In the genomic region with DNA sequence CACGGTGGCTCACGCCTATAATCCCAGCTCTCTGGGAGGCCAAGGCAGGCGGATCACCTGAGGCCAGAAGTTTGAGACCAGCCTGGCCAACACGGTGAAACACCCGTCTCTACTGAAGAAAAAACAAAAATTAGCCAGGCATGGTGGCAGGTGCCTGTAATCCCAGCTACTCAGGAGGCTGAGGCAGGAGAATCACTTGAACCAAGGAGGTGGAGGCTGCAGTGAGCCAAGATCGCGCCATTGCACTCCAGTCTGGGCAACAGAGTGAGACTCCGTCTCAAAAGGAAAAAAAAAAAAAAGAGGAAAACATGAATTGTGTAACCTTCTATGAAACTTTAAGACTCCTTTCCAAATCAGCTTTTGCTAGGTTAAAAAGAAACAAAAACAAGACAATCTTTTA, we compare ENCODE assay signal across 7 cellular contexts. TPM values are rescaled to one million over a fixed set of nuclear protein-coding genes. Genes with fewer than 3 reads are reported as not detected.
DNase-seq lines count a peak whose midpoint lies in the region; ATAC-seq and TF ChIP-seq lines count a peak whose summit lies in the region.
"Not testable (repeated sequence)": the region's sequence is repeated elsewhere in the genome, so short reads cannot be mapped to it uniquely, and the experiment has no call there.

No MANE protein-coding gene starts in this region.

- H3K9me3 Mint-ChIP-seq in GM23338; activated T-cell treated with anti-CD3 and anti-CD28 coated beads, Interleukin-2, amount 50 U/mL, for 72 hours; mesothelial cell of epicardium; osteocyte (ENCODE audit: unreplicated experiment): not testable (repeated sequence)

- H3K9me3 ChIP-seq in PC-9 (ENCODE audit: insufficient read depth, low read depth); subcutaneous abdominal adipose tissue (ENCODE audit: control insufficient read depth in 5 of 5, low read length in 5 of 5): not testable (repeated sequence)

- intact Hi-C loops in PC-9 (cut with micrococcal nuclease; ENCODE audit: unreplicated experiment), result not testable (repeated sequence)

- H3F3A ChIP-seq in GM23338 (replicated peaks; ENCODE audit: low read depth), result not testable (repeated sequence)
- peaks cover 92% of the 10 kb centered on the region for H3F3A ChIP-seq in PC-9 (ENCODE audit: insufficient read depth, low read depth)

- H3K4me3 ChIP-seq in GM23338; PC-9; subcutaneous abdominal adipose tissue (ENCODE audit: low read depth in 1 of 5, low read length in 5 of 5): not testable (repeated sequence)

- not testable (repeated sequence) for H3K9me2 ChIP-seq in GM23338 (ENCODE audit: insufficient read depth); PC-9 (ENCODE audit: insufficient read depth)

- CTCF ChIA-PET in PC-9 (lab: Charles Lee), result not testable (repeated sequence)

- not testable (repeated sequence) for H3K4me3 Mint-ChIP-seq in GM23338; activated T-cell treated with anti-CD3 and anti-CD28 coated beads, Interleukin-2, amount 50 U/mL, for 72 hours; mesothelial cell of epicardium; osteocyte (ENCODE audit: unreplicated experiment)

- peaks cover 41% of the 10 kb centered on the region for H3K4me1 ChIP-seq in GM23338 (ENCODE audit: insufficient read depth)
- peaks cover 26% of the 10 kb centered on the region for H3K4me1 ChIP-seq in PC-9 (replicated peaks; ENCODE audit: insufficient read depth)
- H3K4me1 ChIP-seq in subcutaneous abdominal adipose tissue (ENCODE audit: control insufficient read depth in 5 of 5, insufficient read depth in 5 of 5, low read length in 5 of 5), result peaks cover 0 to 73% (median 60%) of the 10 kb centered on the region in 5 donors

- not testable (repeated sequence) for H3K36me3 ChIP-seq in GM23338 (ENCODE audit: insufficient read depth); subcutaneous abdominal adipose tissue (ENCODE audit: control insufficient read depth in 5 of 5, insufficient read depth in 5 of 5, low read length in 5 of 5)
- H3K36me3 ChIP-seq in PC-9 (ENCODE audit: low read depth), result peaks cover 17% of the 10 kb centered on the region; the same call in 1 of the 2 replicates

- H3K27ac Mint-ChIP-seq in GM23338, result not testable (repeated sequence)
- H3K27ac Mint-ChIP-seq in activated T-cell treated with anti-CD3 and anti-CD28 coated beads, Interleukin-2, amount 50 U/mL, for 72 hours, result peak overlapping the region; percentile 88
- H3K27ac Mint-ChIP-seq in mesothelial cell of epicardium (peak overlapping the region; percentile 67), osteocyte (ENCODE audit: unreplicated experiment) (peak overlapping the region; percentile 31)

- H4K20me1 ChIP-seq in GM23338 (replicated peaks; ENCODE audit: insufficient read depth) (peaks cover 97% of the 10 kb centered on the region), PC-9 (ENCODE audit: insufficient read depth) (peaks cover 100% of the 10 kb centered on the region)

- POLR2A ChIA-PET in PC-9 (lab: Charles Lee; ENCODE audit: unreplicated experiment), result not testable (repeated sequence)

- not testable (repeated sequence) for DNase-seq in GM23338 (ENCODE audit: low spot score); PC-9; activated T-cell treated with anti-CD3 and anti-CD28 coated beads, Interleukin-2, amount 50 U/mL, for 72 hours; epithelial cell of prostate (ENCODE audit: low read depth, low spot score); mesothelial cell of epicardium (ENCODE audit: low spot score in 2 of 2, unreplicated experiment in 2 of 2); osteocyte (ENCODE audit: extremely low spot score, unreplicated experiment)

- H2AFZ ChIP-seq in GM23338, PC-9: not testable (repeated sequence)

- H3K27me3 ChIP-seq in GM23338 (ENCODE audit: insufficient read depth); PC-9 (ENCODE audit: insufficient read depth, low read depth); subcutaneous abdominal adipose tissue (ENCODE audit: control insufficient read depth in 5 of 5, insufficient read depth in 4 of 5, low read length in 5 of 5): not testable (repeated sequence)

- H3K4me1 Mint-ChIP-seq in GM23338 (peaks cover 29% of the 10 kb centered on the region), mesothelial cell of epicardium (peaks cover 32% of the 10 kb centered on the region), osteocyte (ENCODE audit: unreplicated experiment) (peaks cover 47% of the 10 kb centered on the region)
- peaks cover 70% of the 10 kb centered on the region for H3K4me1 Mint-ChIP-seq in activated T-cell treated with anti-CD3 and anti-CD28 coated beads, Interleukin-2, amount 50 U/mL, for 72 hours (ENCODE audit: low read depth)

- not testable (repeated sequence) for H3K9ac ChIP-seq in subcutaneous abdominal adipose tissue (ENCODE audit: low read length in 5 of 5)

- not testable (repeated sequence) for H3K27me3 Mint-ChIP-seq in GM23338 (ENCODE audit: insufficient read depth, low read depth, poor library complexity); activated T-cell treated with anti-CD3 and anti-CD28 coated beads, Interleukin-2, amount 50 U/mL, for 72 hours (ENCODE audit: low read depth); mesothelial cell of epicardium (ENCODE audit: low read depth); osteocyte (ENCODE audit: unreplicated experiment)

- TF ChIP-seq CTCF in GM23338 (conservative IDR thresholded peaks at IDR 0.05; ENCODE audit: low read depth in 2 of 2); PC-9 (conservative IDR thresholded peaks at IDR 0.05); mesothelial cell of epicardium (IDR thresholded peaks at IDR 0.05; ENCODE audit: unreplicated experiment); osteocyte (IDR thresholded peaks at IDR 0.05): not testable (repeated sequence)

- H3K27ac ChIP-seq in GM23338 (ENCODE audit: low read depth) (peak overlapping the region; percentile 57; the same call in 1 of the 2 replicates), PC-9 (0 out of 2 replicates have a peak overlapping the region, but pooled peaks have one; percentile 2), epithelial cell of prostate (peak overlapping the region; percentile 12), subcutaneous abdominal adipose tissue (ENCODE audit: low read depth, low read length) (peak overlapping the region; percentile 79)

- ATAC-seq in GM23338; activated T-cell treated with anti-CD3 and anti-CD28 coated beads, Interleukin-2, amount 50 U/mL, for 72 hours (replicated peaks in 1 of 2): not testable (repeated sequence)

- not testable (repeated sequence) for H3K4me2 ChIP-seq in GM23338, PC-9

- H3K36me3 Mint-ChIP-seq in GM23338 (ENCODE audit: low read depth), result peaks cover 13% of the 10 kb centered on the region; the same call in 2 of the 3 replicates
- not testable (repeated sequence) for H3K36me3 Mint-ChIP-seq in activated T-cell treated with anti-CD3 and anti-CD28 coated beads, Interleukin-2, amount 50 U/mL, for 72 hours (ENCODE audit: insufficient read depth in 2 of 2); mesothelial cell of epicardium; osteocyte (ENCODE audit: unreplicated experiment)

- BruUV-seq in PC-9 (replicated peaks; lab: Mats Ljungman, UMichigan), result not testable (repeated sequence)

- H3K79me2 ChIP-seq in GM23338 (replicated peaks; ENCODE audit: insufficient read depth) (peaks cover 100% of the 10 kb centered on the region), PC-9 (ENCODE audit: low read depth) (peaks cover 100% of the 10 kb centered on the region)

RNA-seq across cellular contexts. Expression of a gene that starts 13.3 kb away (rescaled TPM):
- 1,251 and 1,409 TPM in 2 replicates for total RNA-seq in GM23338 (2014; rRNA removed; shearing (Covaris generic))
- polyA plus RNA-seq in GM23338 (2016; fragmentation: Nextera tagmentation; extraction: Ambion mirVana), result 1,271 and 1,283 TPM in 2 replicates
- total RNA-seq in PC-9 (2021), result 841 and 1,140 TPM in 2 replicates
- 100 to 1,000 TPM; 328 to 339 TPM for total RNA-seq in activated T-cell treated with anti-CD3 and anti-CD28 coated beads, Interleukin-2, amount 50 U/mL, for 72 hours
- total RNA-seq in mesothelial cell of epicardium, result 714 to 730 TPM (median 714 TPM) in 3 replicates
- 458 and 476 TPM in 2 replicates for total RNA-seq in osteocyte

Comparison
In these comparisons a context has a peak if more than half of its experiments do, and no peak if none do; other contexts are left out.
1. H3K27ac ChIP-seq: peak in every context shown above with its lines; median percentile 79 in subcutaneous abdominal adipose tissue; 57 in GM23338; 12 in epithelial cell of prostate; 2 in PC-9.